Comparison of ENCODE assay signal across 23 cellular contexts in the genomic region with DNA sequence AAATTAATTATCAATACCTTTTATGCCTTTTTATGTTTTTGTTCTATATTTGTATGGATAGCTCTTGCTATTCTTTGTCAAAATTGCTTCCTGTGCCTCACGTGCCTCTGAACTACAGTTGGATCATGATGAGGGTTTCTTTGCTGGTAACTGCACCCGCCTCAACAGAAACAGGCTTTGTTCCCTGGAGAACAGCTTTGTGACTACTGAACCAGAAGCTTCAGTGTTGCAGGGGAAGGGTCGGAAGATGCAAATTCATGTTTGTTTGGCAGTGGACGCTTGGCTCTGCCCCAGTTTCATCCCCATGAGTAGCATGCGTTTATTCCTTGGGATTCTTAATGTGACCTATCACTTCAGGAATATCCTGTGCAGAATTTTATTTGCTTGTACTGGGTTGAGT.
"Had no signal": no experiment of that assay in that cellular context is flagged by ENCODE, and none has a peak within 500 bp of the region (broad histone marks: within the 10 kb centered on the region; RNA-seq: fewer than 3 reads in every experiment).

No MANE protein-coding gene starts in this region.

- FAIRE-seq: keratinocyte had no signal

- H3K4me1 ChIP-seq: colonic mucosa, gastrocnemius medialis, prostate gland, suprapubic skin, transverse colon, upper lobe of right lung, uterus had no signal

- H3K36me3 Mint-ChIP-seq: memory B cell; stimulated activated naive B cell treated with anti-CD40 and anti-IgM and Interleukin-4, amounts not matched to agents 10 μg/mL and 1 μg/mL and 100 μg/mL, for 72 hours had no signal

- H3K9me3 ChIP-seq: colonic mucosa, gastrocnemius medialis, prostate gland, suprapubic skin, transverse colon, upper lobe of right lung, uterus had no signal

- H3K27me3 ChIP-seq: colonic mucosa, gastrocnemius medialis, suprapubic skin, transverse colon, uterus had no signal

- H3K27me3 Mint-ChIP-seq: dendritic cell treated with granulocyte-macrophage colony-stimulating factor and Interleukin-4, amounts not matched to agents 40 ng/mL and 50 ng/mL, for 4 days; memory B cell; stimulated activated naive B cell treated with anti-CD40 and anti-IgM and Interleukin-4, amounts not matched to agents 10 μg/mL and 1 μg/mL and 100 μg/mL, for 72 hours; stimulated activated naive CD8-positive, alpha-beta T cell treated with anti-CD3 and anti-CD28 coated beads, Interleukin-15, Interleukin-2, amounts not matched to agents 100 ng/mL and 50 ng/mL, for 24 hours had no signal

- H3K4me1 Mint-ChIP-seq: memory B cell; natural killer cell; stimulated activated naive B cell treated with anti-CD40 and anti-IgM and Interleukin-4, amounts not matched to agents 10 μg/mL and 1 μg/mL and 100 μg/mL, for 72 hours had no signal

- H3K27ac Mint-ChIP-seq: dendritic cell treated with granulocyte-macrophage colony-stimulating factor and Interleukin-4, amounts not matched to agents 40 ng/mL and 50 ng/mL, for 4 days; endodermal cell; memory B cell; natural killer cell; stimulated activated naive B cell treated with anti-CD40 and anti-IgM and Interleukin-4, amounts not matched to agents 10 μg/mL and 1 μg/mL and 100 μg/mL, for 72 hours; stimulated activated naive CD8-positive, alpha-beta T cell treated with anti-CD3 and anti-CD28 coated beads, Interleukin-15, Interleukin-2, amounts not matched to agents 100 ng/mL and 50 ng/mL, for 24 hours had no signal

- H3K4me3 ChIP-seq: colonic mucosa, gastrocnemius medialis, lung, prostate gland, skin epidermis, suprapubic skin, transverse colon, upper lobe of right lung, uterus had no signal

- DNase-seq: colonic mucosa; effector CD8-positive, alpha-beta T cell; endodermal cell; foreskin fibroblast; gastrocnemius medialis; natural killer cell; nucleus accumbens; right cardiac atrium; stimulated activated CD4-positive, alpha-beta T cell treated with anti-CD3 and anti-CD28 coated beads, Interleukin-15, amount 100 ng/mL, for 24 hours; stimulated activated CD4-positive, alpha-beta T cell treated with anti-CD3 and anti-CD28 coated beads, Interleukin-2, amount 100 ng/mL, for 48 hours; stimulated activated naive B cell treated with anti-CD40 and anti-IgM and Interleukin-4, amounts not matched to agents 10 μg/mL and 1 μg/mL and 100 μg/mL, for 72 hours; transverse colon; upper lobe of right lung; uterus had no signal

- H3K36me3 ChIP-seq: colonic mucosa, gastrocnemius medialis, prostate gland, suprapubic skin, transverse colon, upper lobe of right lung, uterus had no signal

- H3K4me3 Mint-ChIP-seq: dendritic cell treated with granulocyte-macrophage colony-stimulating factor and Interleukin-4, amounts not matched to agents 40 ng/mL and 50 ng/mL, for 4 days; endodermal cell; memory B cell; natural killer cell; stimulated activated naive B cell treated with anti-CD40 and anti-IgM and Interleukin-4, amounts not matched to agents 10 μg/mL and 1 μg/mL and 100 μg/mL, for 72 hours; stimulated activated naive CD8-positive, alpha-beta T cell treated with anti-CD3 and anti-CD28 coated beads, Interleukin-15, Interleukin-2, amounts not matched to agents 100 ng/mL and 50 ng/mL, for 24 hours had no signal

- H3K9me3 Mint-ChIP-seq: endodermal cell had no signal

- H3K27ac ChIP-seq: colonic mucosa, epithelial cell of prostate, gastrocnemius medialis, prostate gland, skin epidermis, suprapubic skin, transverse colon, upper lobe of right lung, uterus had no signal
